In genomic region chr15:39793923-39794322, GRCh38 we compare ENCODE assay signal across 25 cellular contexts. TPM values are rescaled to one million over a fixed set of nuclear protein-coding genes. Genes with fewer than 3 reads are reported as not detected.
DNase-seq lines count a peak whose midpoint lies in the region; ATAC-seq, FAIRE-seq and TF ChIP-seq lines count a peak whose summit lies in the region.
"Had no signal": no experiment of that assay in that cellular context is flagged by ENCODE, and none has a peak within 500 bp of the region (broad histone marks: within the 10 kb centered on the region; RNA-seq: fewer than 3 reads in every experiment).

No MANE protein-coding gene starts in this region.

- dilution Hi-C loops in IMR-90 (cut with HindIII; ENCODE audit: low sequenced_read_pairs, unreplicated experiment), result no loop called here

- H3K9me1 ChIP-seq in IMR-90 (ENCODE audit: insufficient read depth, low read length), result peaks cover 27% of the 10 kb centered on the region
- H3K9me1 ChIP-seq in K562 (ENCODE audit: control insufficient read depth, insufficient read depth, low read length), result no peaks in the 10 kb centered on the region

- H3K36me3 ChIP-seq in left ventricle myocardium inferior (no peaks in the 10 kb centered on the region), IMR-90 (ENCODE audit: control insufficient read depth, insufficient read depth, low read length) (peaks cover 6% of the 10 kb centered on the region), SK-N-SH (replicated peaks in 1 of 2; ENCODE audit: control insufficient read depth in 1 of 2, insufficient read depth in 2 of 2, low read length in 1 of 2) (peaks cover 0 to 8% of the 10 kb centered on the region in 2 experiments), K562 (ENCODE audit: control insufficient read depth, insufficient read depth, low read length) (no peaks in the 10 kb centered on the region)
- no peaks in the 10 kb centered on the region for H3K36me3 ChIP-seq in CD8-positive, alpha-beta T cell (ENCODE audit: insufficient read depth, low read length)
- H3K36me3 ChIP-seq: BE2C had no signal

- no peaks in the 10 kb centered on the region for H3K79me2 ChIP-seq in SK-N-SH (ENCODE audit: insufficient read depth)
- no peaks in the 10 kb centered on the region for H3K79me2 ChIP-seq in K562 (ENCODE audit: control insufficient read depth, insufficient read depth, low read length)

- in situ Hi-C loops in IMR-90 (cut with MboI; ENCODE audit: low sequenced_read_pairs), result no loop called here
- in situ Hi-C loops in K562 (cut with MboI), result loop anchor here (25.0 kb wide), 1 partner anchor 218 kb away; no protein-coding TSS in a partner anchor

- H3K79me1 ChIP-seq in IMR-90 (ENCODE audit: low read depth in 1 of 2, low read length in 2 of 2), result peaks cover 18 to 52% of the 10 kb centered on the region in 2 experiments

- peak overlapping the region in 1 of 2 experiments; percentile 59; a peak in 1 of 4 replicates for H4K8ac ChIP-seq in IMR-90 (ENCODE audit: low read depth in 2 of 2, low read length in 2 of 2)

- H2BK20ac ChIP-seq in IMR-90 (ENCODE audit: low read depth, low read length), result no peak overlapping the region

- H3K4me1 Mint-ChIP-seq in CD8-positive, alpha-beta T cell (ENCODE audit: low read depth), result no peaks in the 10 kb centered on the region

- WGBS in IMR-90 (ENCODE audit: extremely low coverage in 2 of 2, insufficient read length in 1 of 2), 2 experiments, result no CpG with 5 or more reads among the region's 4 CpGs
- WGBS in SK-N-SH (ENCODE audit: low lambda C conversion rate), result 87% methylated on average over 4 of the region's 4 CpGs
- WGBS in K562 (ENCODE audit: insufficient coverage, low coverage, missing lambda C conversion rate), result 6% methylated on average over 4 of the region's 4 CpGs

- TF ChIP-seq RAD21 in IMR-90 (IDR thresholded peaks at IDR 0.05; ENCODE audit: low read length) (no peak), SK-N-SH (IDR thresholded peaks at IDR 0.05; ENCODE audit: low read length) (no peak), K562 (CRISPR knock-in tag; conservative IDR thresholded peaks at IDR 0.05 in 1 of 2, IDR thresholded peaks at IDR 0.05 in 1 of 2) (no peak)

- POLR2A ChIA-PET in IMR-90 (lab: Charles Lee; ENCODE audit: unreplicated experiment), result no interaction called here
- POLR2A ChIA-PET in SK-N-SH (lab: Yijun Ruan, JAX), result no interaction called here
- POLR2A ChIA-PET in K562 (lab: Yijun Ruan, JAX), result interaction anchor here (0.7 kb wide), 1 partner anchor 771 kb away, joined by 3 read pairs; the partner anchor contains the start of gene CCDC32
- POLR2A ChIA-PET in CD8-positive, alpha-beta T cell (lab: Charles Lee), result interaction anchor here (1.2 kb wide), 1 partner anchor 11 kb away, joined by 3 read pairs; the partner anchor contains the start of gene FSIP1

- H3K27me3 ChIP-seq in left ventricle myocardium inferior (ENCODE audit: low read depth), result no peaks in the 10 kb centered on the region
- no peaks in the 10 kb centered on the region for H3K27me3 ChIP-seq in IMR-90 (ENCODE audit: control insufficient read depth, insufficient read depth, low read length)
- no peaks in the 10 kb centered on the region for H3K27me3 ChIP-seq in SK-N-SH (ENCODE audit: insufficient read depth)
- peaks cover 20 to 22% of the 10 kb centered on the region in 2 experiments for H3K27me3 ChIP-seq in K562 (ENCODE audit: control insufficient read depth in 2 of 2, insufficient read depth in 2 of 2, low read length in 2 of 2)
- no peaks in the 10 kb centered on the region for H3K27me3 ChIP-seq in CD8-positive, alpha-beta T cell (ENCODE audit: insufficient read depth, low read length)
- H3K27me3 ChIP-seq: BE2C; BLaER1 treated with 17β-estradiol and CSF1 and Interleukin-3, amounts not matched to agents 10 nM and 100 nM had no signal

- H4K20me1 ChIP-seq in IMR-90 (ENCODE audit: insufficient read depth, low read length) (peaks cover 10% of the 10 kb centered on the region; the same call in 1 of the 2 replicates), SK-N-SH (ENCODE audit: insufficient read depth) (no peaks in the 10 kb centered on the region), K562 (replicated peaks; ENCODE audit: control insufficient read depth, insufficient read depth, low read length) (no peaks in the 10 kb centered on the region)
- H4K20me1 ChIP-seq: BLaER1 treated with 17β-estradiol and CSF1 and Interleukin-3, amounts not matched to agents 10 nM and 100 nM had no signal

- H3K56ac ChIP-seq in IMR-90 (ENCODE audit: extremely low read depth, insufficient read depth, low read length), result no peak overlapping the region; the same call in 1 of the 2 replicates

- no peak overlapping the region for H4K5ac ChIP-seq in IMR-90 (ENCODE audit: low read depth, low read length)

- H3K4me3 ChIP-seq in left ventricle myocardium inferior, result no peak overlapping the region
- H3K4me3 ChIP-seq in IMR-90 (ENCODE audit: insufficient read depth, low read depth, low read length), result no peak overlapping the region
- no peak overlapping the region for H3K4me3 ChIP-seq in SK-N-SH (ENCODE audit: low read depth in 2 of 2, low read length in 1 of 2)
- no peak overlapping the region for H3K4me3 ChIP-seq in K562
- H3K4me3 ChIP-seq in CD8-positive, alpha-beta T cell (ENCODE audit: low read depth, low read length), result no peak overlapping the region
- H3K4me3 ChIP-seq: A549; BLaER1 treated with 17β-estradiol and CSF1 and Interleukin-3, amounts not matched to agents 10 nM and 100 nM; GM12878 had no signal

- no peak for ATAC-seq in IMR-90 (ENCODE audit: low read depth)
- no peak for ATAC-seq in K562
- ATAC-seq in CD8-positive, alpha-beta T cell, result no peak
- no peak for ATAC-seq in GM21526 (IDR thresholded peaks at IDR 0.05; ENCODE audit: low FRiP score, unreplicated experiment)
- ATAC-seq: A549, GM12878, HCT116 had no signal

- no peak overlapping the region for H3K27ac Mint-ChIP-seq in CD8-positive, alpha-beta T cell
- H3K27ac Mint-ChIP-seq: CD14-positive monocyte; CD4-positive, alpha-beta T cell had no signal

- intact Hi-C loops in left ventricle myocardium inferior (cut with micrococcal nuclease), result no loop called here
- intact Hi-C loops in cardiac septum (cut with DNase I), result no loop called here
- intact Hi-C loops in IMR-90 (cut with micrococcal nuclease), result loop anchor here (5.0 kb wide), 1 partner anchor 38 kb away; no protein-coding TSS in a partner anchor
- intact Hi-C loops in K562 (cut with micrococcal nuclease), result no loop called here
- intact Hi-C loops in CD8-positive, alpha-beta T cell (cut with DNase I, micrococcal nuclease), result no loop called here

- H2AK9ac ChIP-seq in IMR-90 (replicated peaks; ENCODE audit: low read depth, low read length, poor library complexity), result peak overlapping the region; percentile 2

- H3K27me3 Mint-ChIP-seq in CD8-positive, alpha-beta T cell (ENCODE audit: low read depth), result peaks cover 34% of the 10 kb centered on the region

- 0 out of 2 replicates have a peak overlapping the region, but pooled peaks have one; percentile 4 for H4K91ac ChIP-seq in IMR-90 (ENCODE audit: insufficient read depth, low read depth, low read length)

- H3K9me3 ChIP-seq in left ventricle myocardium inferior (replicated peaks) (no peaks in the 10 kb centered on the region), IMR-90 (ENCODE audit: control insufficient read depth, insufficient read depth, low read length) (no peaks in the 10 kb centered on the region), SK-N-SH (no peaks in the 10 kb centered on the region), K562 (replicated peaks; ENCODE audit: control insufficient read depth, insufficient read depth, low read depth, low read length) (no peaks in the 10 kb centered on the region)
- H3K9me3 ChIP-seq in CD8-positive, alpha-beta T cell (ENCODE audit: low read length), result no peaks in the 10 kb centered on the region
- H3K9me3 ChIP-seq: A549; BE2C; BLaER1 treated with 17β-estradiol and CSF1 and Interleukin-3, amounts not matched to agents 10 nM and 100 nM had no signal

- 0 out of 2 replicates have a peak overlapping the region, but pooled peaks have one; percentile 31 for H3K23ac ChIP-seq in IMR-90 (ENCODE audit: low read depth, low read length)

- TF ChIP-seq EP300 in SK-N-SH (IDR thresholded peaks at IDR 0.05; ENCODE audit: borderline replicate concordance in 1 of 2, low read depth in 1 of 2, low read length in 1 of 2), result no peak
- TF ChIP-seq EP300 in K562 (IDR thresholded peaks at IDR 0.05; ENCODE audit: low read length), result no peak

- no peak overlapping the region for H2BK15ac ChIP-seq in IMR-90 (ENCODE audit: low read depth, low read length)

- BruUV-seq in IMR-90 (replicated peaks; lab: Mats Ljungman, UMichigan) (no TSS peak), K562 (replicated peaks; lab: Mats Ljungman, UMichigan) (no TSS peak)

- H3K14ac ChIP-seq in IMR-90 (replicated peaks; ENCODE audit: low read depth, low read length), result peak overlapping the region; percentile 31; the same call in 1 of the 2 replicates

- peaks cover 23% of the 10 kb centered on the region for H3F3A ChIP-seq in SK-N-SH (replicated peaks; ENCODE audit: insufficient read depth)

- FAIRE-seq in K562 (lab: Jason Lieb, UNC), result no peak
- FAIRE-seq: A549, G401.6, GM12878, GM19239 had no signal

- H3K9ac ChIP-seq in IMR-90 (ENCODE audit: low read depth, low read length), result no peak overlapping the region
- H3K9ac ChIP-seq in SK-N-SH, result no peak overlapping the region
- no peak overlapping the region for H3K9ac ChIP-seq in K562 (ENCODE audit: insufficient read depth in 1 of 2, low read depth in 2 of 2, low read length in 2 of 2)
- H3K9ac ChIP-seq: BLaER1 treated with 17β-estradiol and CSF1 and Interleukin-3, amounts not matched to agents 10 nM and 100 nM had no signal

- H3K9me3 Mint-ChIP-seq in CD8-positive, alpha-beta T cell, result no peaks in the 10 kb centered on the region
- H3K9me3 Mint-ChIP-seq: CD4-positive, alpha-beta T cell; H9 had no signal

- H3K18ac ChIP-seq in IMR-90 (ENCODE audit: low read depth, low read length), result no peak overlapping the region

- no peak overlapping the region for H2AFZ ChIP-seq in IMR-90 (replicated peaks; ENCODE audit: low read length, poor library complexity)
- H2AFZ ChIP-seq in SK-N-SH (ENCODE audit: low read depth), result no peak overlapping the region
- H2AFZ ChIP-seq in K562 (ENCODE audit: low read depth, low read length), result no peak overlapping the region

- H2BK5ac ChIP-seq in IMR-90 (ENCODE audit: low read depth, low read length, poor library complexity, severe bottlenecking), result no peak overlapping the region

- TF ChIP-seq CTCF in left ventricle myocardium inferior (IDR thresholded peaks at IDR 0.05; ENCODE audit: borderline replicate concordance), result no peak
- no peak for TF ChIP-seq CTCF in IMR-90 (conservative IDR thresholded peaks at IDR 0.05; ENCODE audit: low read depth, low read length)
- TF ChIP-seq CTCF in SK-N-SH (IDR thresholded peaks at IDR 0.05), result no peak
- no peak for TF ChIP-seq CTCF in K562 (IDR thresholded peaks at IDR 0.05 in 2 of 3, conservative IDR thresholded peaks at IDR 0.05 in 1 of 3; ENCODE audit: insufficient read depth in 2 of 3, low read depth in 1 of 3, low read length in 3 of 3)
- no peak for TF ChIP-seq CTCF in CD8-positive, alpha-beta T cell (IDR thresholded peaks at IDR 0.05)
- TF ChIP-seq CTCF in GM10266 (IDR thresholded peaks at IDR 0.05; ENCODE audit: control insufficient read depth, insufficient read depth, low read depth, missing control alignments), result no peak

- no peaks in the 10 kb centered on the region for H3K36me3 Mint-ChIP-seq in CD8-positive, alpha-beta T cell

- H3K9me2 ChIP-seq in SK-N-SH, result no peaks in the 10 kb centered on the region

- H3K27ac ChIP-seq in left ventricle myocardium inferior (replicated peaks) (peak overlapping the region; percentile 62), IMR-90 (ENCODE audit: insufficient read depth, low read length) (no peak overlapping the region), SK-N-SH (ENCODE audit: low read depth in 2 of 2, low read length in 1 of 2) (no peak overlapping the region), K562 (ENCODE audit: extremely low read depth, low read depth, low read length) (no peak overlapping the region)
- H3K27ac ChIP-seq in CD8-positive, alpha-beta T cell (ENCODE audit: low read depth, low read length), result no peak overlapping the region
- H3K27ac ChIP-seq: A549 had no signal

- H3K4me1 ChIP-seq in left ventricle myocardium inferior, result no peaks in the 10 kb centered on the region
- H3K4me1 ChIP-seq in IMR-90 (ENCODE audit: control insufficient read depth, insufficient read depth, low read length), result peaks cover 6% of the 10 kb centered on the region
- peaks cover 2 to 12% of the 10 kb centered on the region in 2 experiments; a peak in 3 of 4 replicates for H3K4me1 ChIP-seq in SK-N-SH (ENCODE audit: control insufficient read depth in 1 of 2, insufficient read depth in 2 of 2, low read depth in 1 of 2, low read length in 1 of 2)
- H3K4me1 ChIP-seq in K562 (replicated peaks in 1 of 2; ENCODE audit: control insufficient read depth in 2 of 2, insufficient read depth in 2 of 2, low read length in 2 of 2), result no peaks in the 10 kb centered on the region; a peak in 1 of 5 replicates
- H3K4me1 ChIP-seq in CD8-positive, alpha-beta T cell (ENCODE audit: insufficient read depth, low read length), result no peaks in the 10 kb centered on the region
- H3K4me1 ChIP-seq: A549 had no signal

- H3K4me3 Mint-ChIP-seq in CD8-positive, alpha-beta T cell, result no peak overlapping the region
- H3K4me3 Mint-ChIP-seq: CD14-positive monocyte; CD4-positive, alpha-beta T cell; H9 had no signal

- CTCF ChIA-PET in IMR-90 (lab: Yijun Ruan, JAX) (interaction anchor here (0.6 kb wide), 1 partner anchor 133 kb away, joined by 3 read pairs; no protein-coding TSS in a partner anchor), SK-N-SH (lab: Yijun Ruan, JAX) (interaction anchor here (1.4 kb wide), 2 partner anchors 8 to 26 kb away, joined by 4 read pairs; no protein-coding TSS in a partner anchor), K562 (lab: Yijun Ruan, JAX; ENCODE audit: low intra/inter-chr PET ratio) (interaction anchor here (1.1 kb wide), 1 partner anchor 481 kb away, joined by 3 read pairs; no protein-coding TSS in a partner anchor)
- CTCF ChIA-PET in CD8-positive, alpha-beta T cell (lab: Charles Lee), result interaction anchor here (1.2 kb wide), 1 partner anchor 37 kb away, joined by 3 read pairs; no protein-coding TSS in a partner anchor

- H3K4ac ChIP-seq in IMR-90 (ENCODE audit: low read depth, low read length), result peak overlapping the region; percentile 43

- peak overlapping the region; percentile 51; the same call in 1 of the 2 replicates for H2AK5ac ChIP-seq in IMR-90 (ENCODE audit: low read depth, low read length)

- TF ChIP-seq POLR2A in IMR-90 (IDR thresholded peaks at IDR 0.05; ENCODE audit: low read depth, low read length), result no peak
- TF ChIP-seq POLR2A in K562 (conservative IDR thresholded peaks at IDR 0.05), result no peak

- H2BK120ac ChIP-seq in IMR-90 (ENCODE audit: low read depth, low read length), result peak overlapping the region; percentile 18; the same call in 1 of the 2 replicates

- no peak overlapping the region for H3K4me2 ChIP-seq in IMR-90 (ENCODE audit: low read depth, low read length)
- no peak overlapping the region for H3K4me2 ChIP-seq in SK-N-SH
- H3K4me2 ChIP-seq in K562 (ENCODE audit: insufficient read depth, low read length), result no peak overlapping the region
- H3K4me2 ChIP-seq: A549 had no signal

- DNase-seq in left ventricle myocardium inferior (no peak), cardiac septum (ENCODE audit: low spot score) (no peak), IMR-90 (no peak), SK-N-SH (no peak), K562 (ENCODE audit: extremely low read depth in 1 of 4, low spot score in 3 of 4) (no peak), GM10266 (ENCODE audit: extremely low spot score) (no peak)
- no peak for DNase-seq in CD8-positive, alpha-beta T cell
- DNase-seq: 8988T; ACHN; AML-193; BE2C; Calu3; CD4-positive, alpha-beta T cell; COR-L47; DMS53; DND-41; H9 had no signal

RNA-seq across cellular contexts. Expression of gene FSIP1, which starts 11.3 kb away (rescaled TPM):
- total RNA-seq in left ventricle myocardium inferior (1.2 TPM), cardiac septum (2.0 TPM), IMR-90 (2012; rRNA removed) (0.18 and 0.56 TPM in 2 replicates), K562 (2014; rRNA removed) (0.08 and 0.23 TPM in 2 replicates), K562 (2014; rRNA removed; fragmentation: Illumina TruSeq; extraction: Trizol) (0.51 and 0.54 TPM in 2 replicates), K562 (2015; rRNA removed; fragmentation: Illumina TruSeq; extraction: Trizol) (0.34 and 0.43 TPM in 2 replicates), K562 (2021) (0.13 and 0.29 TPM in 2 replicates)
- polyA plus RNA-seq in IMR-90 (2012; rRNA removed) (0.03 and 0.10 TPM in 2 replicates), SK-N-SH (2012; rRNA removed) (0.43 and 0.45 TPM in 2 replicates), K562 (2011; rRNA removed) (0.05 and 0.10 TPM in 2 replicates), K562 (2014; fragmentation: Illumina TruSeq; extraction: Trizol) (0.21 and 0.42 TPM in 2 replicates), K562 (2014; fragmentation: Nextera tagmentation; extraction: Ambion mirVana) (under 1 TPM; 0.07 to 0.20 TPM), K562 (2014; rRNA removed) (0.30 and 0.36 TPM in 2 replicates)
- polyA plus RNA-seq in IMR-90 (2012; cell fraction: cytosol; rRNA removed), result 0.01 and 0.02 TPM in 2 replicates
- polyA plus RNA-seq in IMR-90 (2012; cell fraction: nucleus; rRNA removed; ENCODE audit: low replicate concordance), result 0.11 TPM in 1 of 2 replicates, not detected in the other
- 0.49 and 0.59 TPM in 2 replicates for polyA plus RNA-seq in SK-N-SH (2012; cell fraction: cytosol; rRNA removed)
- polyA plus RNA-seq in SK-N-SH (2012; cell fraction: nucleus; rRNA removed), result 0.43 and 0.85 TPM in 2 replicates
- 0.37 TPM in 1 of 2 replicates, not detected in the other for total RNA-seq in K562 (2011; cell fraction: chromatin; rRNA removed; ENCODE audit: low replicate concordance)
- total RNA-seq in K562 (2011; cell fraction: nucleolus; rRNA removed), result not detected in 2 replicates
- total RNA-seq in K562 (2011; cell fraction: nucleoplasm; rRNA removed), result 0.29 TPM in 1 of 2 replicates, not detected in the other
- 0.01 and 0.03 TPM in 2 replicates for polyA plus RNA-seq in K562 (2011; cell fraction: cytosol; rRNA removed)
- 0.22 TPM in 1 of 2 replicates, not detected in the other for polyA plus RNA-seq in K562 (2011; cell fraction: nucleus; rRNA removed)
- 0.19 and 0.22 TPM in 2 replicates for polyA plus RNA-seq in K562 (2012)
- polyA minus RNA-seq in K562 (2011; rRNA and poly(A)+ RNA removed), result not detected in 2 replicates
- polyA minus RNA-seq in K562 (2011; cell fraction: cytosol; rRNA and poly(A)+ RNA removed), result not detected in 2 replicates
- polyA minus RNA-seq in K562 (2011; cell fraction: nucleus; rRNA and poly(A)+ RNA removed), result 0.13 TPM in 1 of 2 replicates, not detected in the other
- total RNA-seq in CD8-positive, alpha-beta T cell, result under 1 TPM; 0.22 to 0.64 TPM

Comparison
In these comparisons a context has a peak if more than half of its experiments do, and no peak if none do; other contexts are left out.
1. POLR2A ChIA-PET loops: an anchor here in K562 (0.7 kb wide) and CD8-positive, alpha-beta T cell (1.2 kb wide); none called in IMR-90 and SK-N-SH.